Comparison of ENCODE assay signal across 2 cellular contexts in the genomic region with DNA sequence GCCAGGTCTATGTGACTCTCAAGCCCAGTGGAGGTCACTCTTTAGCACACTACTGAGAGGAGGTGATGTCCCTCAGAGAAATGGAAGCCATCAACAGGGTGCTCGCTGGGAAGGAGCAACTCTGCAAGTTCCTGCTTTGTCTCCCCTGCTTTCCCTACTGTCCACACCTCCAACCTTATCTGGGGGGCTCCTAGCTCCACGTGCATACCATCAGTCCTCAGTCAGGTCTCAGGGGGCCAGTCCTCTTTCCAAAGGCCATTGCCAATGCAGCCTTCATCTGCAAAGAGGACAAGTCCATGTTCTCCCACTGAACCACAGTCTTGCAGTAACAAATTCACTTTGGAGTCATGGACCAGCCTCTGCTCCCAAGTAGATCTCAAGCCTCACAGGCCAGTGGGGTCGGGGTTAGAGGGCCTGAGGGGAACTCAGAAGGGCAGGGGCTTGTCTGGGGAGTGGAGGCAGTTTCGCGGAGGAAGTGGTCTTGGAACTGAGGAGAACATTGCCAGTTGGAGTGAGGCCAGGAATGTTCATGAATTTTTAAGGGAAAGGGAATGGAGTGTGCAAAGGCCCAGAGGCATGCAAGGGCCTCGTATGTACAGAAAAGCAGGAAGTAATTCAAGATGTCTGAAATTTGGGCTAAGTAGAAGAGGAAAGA.
TF ChIP-seq lines count a peak whose summit lies in the region.

No MANE protein-coding gene starts in this region.

TF ChIP-seq in H1, 55 proteins besides CTCF, POLR2A, EP300 and RAD21:
- TF ChIP-seq CHD2 (IDR thresholded peaks at IDR 0.05; ENCODE audit: low read length) (no peak), EZH2 (IDR thresholded peaks at IDR 0.05; ENCODE audit: low read depth, low read length, severe bottlenecking) (no peak), TEAD4 (IDR thresholded peaks at IDR 0.05; ENCODE audit: low read depth, low read length) (no peak), BCL11A (IDR thresholded peaks at IDR 0.05; ENCODE audit: low read depth in 2 of 2, low read length in 2 of 2) (no peak), CBX8 (IDR thresholded peaks at IDR 0.05; ENCODE audit: borderline replicate concordance, low read depth, low read length) (no peak), CEBPB (IDR thresholded peaks at IDR 0.05; ENCODE audit: low read depth, low read length) (no peak), SIX5 (IDR thresholded peaks at IDR 0.05; ENCODE audit: low read depth, low read length) (no peak), RBBP5 (IDR thresholded peaks at IDR 0.05; ENCODE audit: borderline replicate concordance, low read depth, low read length) (no peak), RNF2 (IDR thresholded peaks at IDR 0.05; ENCODE audit: borderline replicate concordance, low read depth, low read length, missing control alignments, poor library complexity, severe bottlenecking) (no peak), ZNF274 (IDR thresholded peaks at IDR 0.05; ENCODE audit: borderline replicate concordance, extremely low read depth, low read length) (no peak), KDM1A (IDR thresholded peaks at IDR 0.05; ENCODE audit: borderline replicate concordance, low read length) (no peak), GABPA (IDR thresholded peaks at IDR 0.05; ENCODE audit: borderline replicate concordance, insufficient read depth, low read length) (no peak), CTBP2 (IDR thresholded peaks at IDR 0.05; ENCODE audit: borderline replicate concordance, insufficient read depth, insufficient read length, low read length) (no peak), MAFK (IDR thresholded peaks at IDR 0.05; ENCODE audit: low read depth, low read length) (no peak), CBX5 (IDR thresholded peaks at IDR 0.05; ENCODE audit: low read depth, low read length) (no peak), TAF7 (optimal IDR thresholded peaks at IDR 0.05; ENCODE audit: borderline replicate concordance, low read depth, low read length) (no peak), TCF12 (IDR thresholded peaks at IDR 0.05; ENCODE audit: low read depth, low read length) (no peak), TAF1 (IDR thresholded peaks at IDR 0.05; ENCODE audit: low read depth, low read length) (no peak), HDAC6 (IDR thresholded peaks at IDR 0.05; ENCODE audit: low read depth, low read length) (no peak)
- TF ChIP-seq, protein P1, sequence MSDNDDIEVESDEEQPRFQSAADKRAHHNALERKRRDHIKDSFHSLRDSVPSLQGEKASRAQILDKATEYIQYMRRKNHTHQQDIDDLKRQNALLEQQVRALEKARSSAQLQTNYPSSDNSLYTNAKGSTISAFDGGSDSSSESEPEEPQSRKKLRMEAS (IDR thresholded peaks at IDR 0.05), result no peak

TF ChIP-seq in neural cell, 6 proteins besides CTCF, POLR2A, EP300 and RAD21:
- TF ChIP-seq MXI1 (conservative IDR thresholded peaks at IDR 0.05; ENCODE audit: poor library complexity, severe bottlenecking), result no peak
- TF ChIP-seq POLR2AphosphoS5 (IDR thresholded peaks at IDR 0.05), result no peak
- TF ChIP-seq SMC3 (conservative IDR thresholded peaks at IDR 0.05; ENCODE audit: poor library complexity), result no peak
- no peak for TF ChIP-seq EZH2 (IDR thresholded peaks at IDR 0.05; ENCODE audit: borderline replicate concordance, insufficient read depth, low read length, poor library complexity, severe bottlenecking)
- no peak for TF ChIP-seq TAF1 (IDR thresholded peaks at IDR 0.05; ENCODE audit: low read depth)
- TF ChIP-seq, protein P2, sequence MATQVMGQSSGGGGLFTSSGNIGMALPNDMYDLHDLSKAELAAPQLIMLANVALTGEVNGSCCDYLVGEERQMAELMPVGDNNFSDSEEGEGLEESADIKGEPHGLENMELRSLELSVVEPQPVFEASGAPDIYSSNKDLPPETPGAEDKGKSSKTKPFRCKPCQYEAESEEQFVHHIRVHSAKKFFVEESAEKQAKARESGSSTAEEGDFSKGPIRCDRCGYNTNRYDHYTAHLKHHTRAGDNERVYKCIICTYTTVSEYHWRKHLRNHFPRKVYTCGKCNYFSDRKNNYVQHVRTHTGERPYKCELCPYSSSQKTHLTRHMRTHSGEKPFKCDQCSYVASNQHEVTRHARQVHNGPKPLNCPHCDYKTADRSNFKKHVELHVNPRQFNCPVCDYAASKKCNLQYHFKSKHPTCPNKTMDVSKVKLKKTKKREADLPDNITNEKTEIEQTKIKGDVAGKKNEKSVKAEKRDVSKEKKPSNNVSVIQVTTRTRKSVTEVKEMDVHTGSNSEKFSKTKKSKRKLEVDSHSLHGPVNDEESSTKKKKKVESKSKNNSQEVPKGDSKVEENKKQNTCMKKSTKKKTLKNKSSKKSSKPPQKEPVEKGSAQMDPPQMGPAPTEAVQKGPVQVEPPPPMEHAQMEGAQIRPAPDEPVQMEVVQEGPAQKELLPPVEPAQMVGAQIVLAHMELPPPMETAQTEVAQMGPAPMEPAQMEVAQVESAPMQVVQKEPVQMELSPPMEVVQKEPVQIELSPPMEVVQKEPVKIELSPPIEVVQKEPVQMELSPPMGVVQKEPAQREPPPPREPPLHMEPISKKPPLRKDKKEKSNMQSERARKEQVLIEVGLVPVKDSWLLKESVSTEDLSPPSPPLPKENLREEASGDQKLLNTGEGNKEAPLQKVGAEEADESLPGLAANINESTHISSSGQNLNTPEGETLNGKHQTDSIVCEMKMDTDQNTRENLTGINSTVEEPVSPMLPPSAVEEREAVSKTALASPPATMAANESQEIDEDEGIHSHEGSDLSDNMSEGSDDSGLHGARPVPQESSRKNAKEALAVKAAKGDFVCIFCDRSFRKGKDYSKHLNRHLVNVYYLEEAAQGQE (IDR thresholded peaks at IDR 0.05; ENCODE audit: borderline replicate concordance), result no peak
